In genomic region chr7:44796504-44797328, GRCh38 we compare ENCODE assay signal across 8 cellular contexts. TPM values are rescaled to one million over a fixed set of nuclear protein-coding genes. Genes with fewer than 3 reads are reported as not detected.
DNase-seq lines count a peak whose midpoint lies in the region; ATAC-seq and TF ChIP-seq lines count a peak whose summit lies in the region.

Gene PPIA, plus strand, starts transcription at chr7:44796681. Its CDS starts 44 bp downstream, at chr7:44796725.

- H3K4me3 Mint-ChIP-seq in type B pancreatic cell = peak within 1 kb of the TSS; percentile 99

- H3K4me1 ChIP-seq in heart right ventricle = peaks cover 0 to 38% (median 27%) of the 10 kb centered on the region in 9 donors

- H3K9me3 ChIP-seq in heart right ventricle = no peaks in the 10 kb centered on the region

- no peaks in the 10 kb centered on the region for H3K9me3 Mint-ChIP-seq in type B pancreatic cell

- no peak for TF ChIP-seq CTCF in GM13977 (IDR thresholded peaks at IDR 0.05; ENCODE audit: extremely low read depth, insufficient read depth, missing control alignments)
- TF ChIP-seq CTCF in heart right ventricle (IDR thresholded peaks at IDR 0.05) = no peak
- no peak for TF ChIP-seq CTCF in type B pancreatic cell (conservative IDR thresholded peaks at IDR 0.05)

- in situ Hi-C loops in GM13977 (cut with MboI; ENCODE audit: low pct_unique_long_range_greater_than_20kb, low sequenced_read_pairs, unreplicated experiment) = no loop called here

- peak within 1 kb of the TSS; percentile 97 to 100 (median 100) for H3K27ac ChIP-seq in heart right ventricle

- ATAC-seq in HG02870 (IDR thresholded peaks at IDR 0.05; ENCODE audit: unreplicated experiment) (peak; percentile 87), heart right ventricle (peak; percentile 93 to 96 (median 94))

- peaks cover 35% of the 10 kb centered on the region for H3K36me3 Mint-ChIP-seq in type B pancreatic cell

- no peaks in the 10 kb centered on the region for H3K27me3 ChIP-seq in heart right ventricle

- H3K27ac Mint-ChIP-seq in type B pancreatic cell = peak within 1 kb of the TSS; percentile 99

- H3K27me3 Mint-ChIP-seq in type B pancreatic cell = no peaks in the 10 kb centered on the region

- H3K4me3 ChIP-seq in heart right ventricle = peak within 1 kb of the TSS; percentile 50 to 86 (median 82)

- 0 to 1% methylated on average over 86 to 99 of the region's 99 CpGs for WGBS in heart right ventricle, 2 donors

- DNase-seq in GM13977 (ENCODE audit: low spot score) = peak; percentile 100
- DNase-seq in NCI-H1694 (lab: John Stamatoyannopoulos, UW) = peak; percentile 95
- DNase-seq in amniotic epithelial cell (ENCODE audit: low read depth) = peak; percentile 97
- DNase-seq in heart right ventricle = peak; percentile 99
- DNase-seq in posterior cingulate gyrus = peak; percentile 97 to 100 (median 98)
- peak; percentile 99 for DNase-seq in type B pancreatic cell (ENCODE audit: extremely low spot score, unreplicated experiment)

- H3K4me1 Mint-ChIP-seq in type B pancreatic cell (ENCODE audit: unreplicated experiment) = peaks cover 23% of the 10 kb centered on the region

- peaks cover 0 to 35% (median 19%) of the 10 kb centered on the region in 9 donors for H3K36me3 ChIP-seq in heart right ventricle

- intact Hi-C loops in T-helper 1 cell treated with Interleukin-12 subunit alpha and Interleukin-12 subunit beta and Interleukin-4 antibody, amounts not matched to agents 30 ng/mL and 1 ng/mL, for 36 hours (cut with micrococcal nuclease) = loop anchor here (1.0 to 5.0 kb wide), 20 partner anchors 26 to 778 kb away; partner anchors contain the start of genes CCM2, MYO1G, NUDCD3 and OGDH
- intact Hi-C loops in heart right ventricle (cut with DNase I) = loop anchor here in 7 of 10 donors (1.0 to 10.0 kb wide), 10 partner anchors 34 to 190 kb away; partner anchors contain the start of genes H2AZ2 (in 4 of the 7), ZMIZ2 (in 3 of the 7) and OGDH (in 1 of the 7)
- intact Hi-C loops in posterior cingulate gyrus (cut with DNase I) = loop anchor here (2.0 to 5.0 kb wide), 4 partner anchors 48 to 214 kb away; partner anchors contain the start of genes H2AZ2, OGDH, TMED4 and ZMIZ2

RNA-seq across cellular contexts. Expression of gene PPIA, which starts in this region (rescaled TPM):
- 1,657 and 1,671 TPM in 2 replicates for total RNA-seq in T-helper 1 cell treated with Interleukin-12 subunit alpha and Interleukin-12 subunit beta and Interleukin-4 antibody, amounts not matched to agents 30 ng/mL and 1 ng/mL, for 36 hours
- total RNA-seq in heart right ventricle = 100 to 1,000 TPM; 355 to 728 (median 423) TPM
- polyA plus RNA-seq in heart right ventricle = 1,000 to 10,000 TPM; 1,028 to 3,654 TPM
- 1,428 and 1,469 TPM in 2 replicates for total RNA-seq in type B pancreatic cell (ENCODE audit: low replicate concordance)

Comparison
In these comparisons a context has a peak if more than half of its experiments do, and no peak if none do; other contexts are left out.
1. Peak in every context shown above with its lines: DNase-seq, ATAC-seq, H3K4me3 ChIP-seq and H3K27ac ChIP-seq.